In the genomic region with DNA sequence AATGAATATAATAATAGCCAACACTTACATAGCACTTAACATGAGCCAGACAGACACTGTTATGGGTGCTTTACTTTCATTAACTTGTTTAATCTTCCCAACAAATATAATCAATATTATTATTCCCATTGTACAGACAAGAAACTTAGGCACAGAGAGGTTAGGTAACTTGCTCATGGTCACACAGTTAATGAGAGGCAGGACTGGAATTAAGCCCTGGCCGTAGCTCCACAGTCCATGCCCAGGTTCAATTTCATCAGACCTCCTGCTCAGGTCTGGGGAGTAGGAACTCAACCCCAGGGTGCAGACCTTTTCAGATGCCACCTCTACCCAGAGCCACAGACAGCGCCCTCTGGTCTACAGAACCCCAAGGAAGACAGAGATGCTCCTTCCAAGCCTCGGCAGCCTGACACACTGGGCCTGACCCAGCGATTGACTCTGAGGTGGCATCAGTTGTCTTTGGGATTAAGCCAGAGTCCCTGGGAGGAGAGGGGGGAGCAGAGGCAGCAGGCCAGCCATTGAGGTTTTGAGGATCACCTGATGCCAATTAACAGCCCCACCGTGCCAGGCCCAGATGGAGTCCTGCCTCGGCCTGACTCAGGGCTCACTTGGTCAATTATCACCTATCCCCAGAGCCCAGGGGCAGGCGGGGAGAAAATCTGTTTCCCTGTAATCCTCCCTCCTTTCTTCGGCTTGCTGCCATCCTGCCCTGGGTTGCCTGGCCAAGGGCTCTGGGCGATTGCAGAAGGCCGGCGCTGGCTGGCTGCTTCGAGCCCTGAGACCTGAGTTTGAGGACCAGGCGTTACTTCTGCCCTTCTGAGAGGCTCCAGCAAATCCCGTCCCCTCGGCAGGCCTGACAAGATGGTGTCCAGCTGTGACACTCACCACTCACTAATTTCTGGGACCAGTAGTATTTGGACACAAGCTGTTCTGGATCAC, we compare ENCODE assay signal across 23 cellular contexts.
A peak's percentile ranks its signal among the peaks of the same experiment; 100 is the strongest.
DNase-seq lines count a peak whose midpoint lies in the region; ATAC-seq and TF ChIP-seq lines count a peak whose summit lies in the region.
"Had no signal": no experiment of that assay in that cellular context is flagged by ENCODE, and none has a peak within 500 bp of the region (broad histone marks: within the 10 kb centered on the region; RNA-seq: fewer than 3 reads in every experiment).

No MANE protein-coding gene starts in this region.

- peak overlapping the region; percentile 61 for H3K27ac ChIP-seq in cingulate gyrus (ENCODE audit: low read depth, low read length)
- H3K27ac ChIP-seq: colonic mucosa, left lung, sigmoid colon had no signal

- H3K9me3 Mint-ChIP-seq in mesothelial cell of epicardium: no peaks in the 10 kb centered on the region
- H3K9me3 Mint-ChIP-seq: activated T-helper 2 cell treated with anti-CD3 and anti-CD28 coated beads, Interferon-gamma antibody, Interleukin-2, Interleukin-4, amounts not matched to agents 10 μg/mL and 5 μg/mL and 100 μg/mL, durations not matched to agents 14 hours and 24 hours and 36 hours; CD4-positive, alpha-beta T cell; IgD-negative memory B cell; immature natural killer cell; nephron; WTC11 had no signal

- H3K36me3 Mint-ChIP-seq in mesothelial cell of epicardium: peaks cover 10% of the 10 kb centered on the region
- H3K36me3 Mint-ChIP-seq: activated naive CD8-positive, alpha-beta T cell; IgD-negative memory B cell; immature natural killer cell; WTC11 had no signal

- no peak for ATAC-seq in GM18502 (IDR thresholded peaks at IDR 0.05; ENCODE audit: poor library complexity, unreplicated experiment)
- ATAC-seq: left lung had no signal

- no peak for TF ChIP-seq CTCF in mesothelial cell of epicardium (IDR thresholded peaks at IDR 0.05; ENCODE audit: unreplicated experiment)

- H3K27me3 Mint-ChIP-seq in mesothelial cell of epicardium (ENCODE audit: low read depth): no peaks in the 10 kb centered on the region

- peak; percentile 48 for DNase-seq in D341Med (ENCODE audit: low spot score)
- peak; percentile 84 to 94 for DNase-seq in NCI-H446 (lab: John Stamatoyannopoulos, UW)
- DNase-seq in mesothelial cell of epicardium (ENCODE audit: low spot score in 2 of 2, unreplicated experiment in 2 of 2): no peak
- no peak for DNase-seq in T-helper 2 cell
- DNase-seq in NCI-H2029 treated with DMSO at 0.1 percent for 48 hours (lab: John Stamatoyannopoulos, UW): no peak
- DNase-seq: CD4-positive, alpha-beta T cell; colonic mucosa; GDM1; HCEC 1CT; immature natural killer cell; left lung; MM.1S; NCI-H1694; RPMI8226; sigmoid colon; T-helper 9 cell had no signal

- H3K4me1 Mint-ChIP-seq in mesothelial cell of epicardium: peaks cover 25% of the 10 kb centered on the region
- H3K4me1 Mint-ChIP-seq: immature natural killer cell had no signal

- no peak overlapping the region for H3K4me3 Mint-ChIP-seq in mesothelial cell of epicardium
- H3K4me3 Mint-ChIP-seq: activated naive CD8-positive, alpha-beta T cell; CD4-positive, alpha-beta T cell; immature natural killer cell; nephron; WTC11 had no signal

- H3K27ac Mint-ChIP-seq in mesothelial cell of epicardium: peak overlapping the region; percentile 61
- H3K27ac Mint-ChIP-seq: activated naive CD8-positive, alpha-beta T cell; activated T-helper 2 cell treated with anti-CD3 and anti-CD28 coated beads, Interferon-gamma antibody, Interleukin-2, Interleukin-4, amounts not matched to agents 10 μg/mL and 5 μg/mL and 100 μg/mL, durations not matched to agents 14 hours and 24 hours and 36 hours; CD4-positive, alpha-beta T cell; IgD-negative memory B cell; immature natural killer cell had no signal

Comparison
In these comparisons a context has a peak if more than half of its experiments do, and no peak if none do; other contexts are left out.
1. DNase-seq: peak in D341Med (single experiment) and NCI-H446 (2 of 2); none in mesothelial cell of epicardium (0 of 2), T-helper 2 cell (0 of 5) and NCI-H2029 treated with DMSO at 0.1 percent for 48 hours (single experiment).